ENCODE assay signal across 18 cellular contexts in genomic region chr3:88707837-88708236, GRCh38.
A peak's percentile ranks its signal among the peaks of the same experiment; 100 is the strongest.
DNase-seq lines count a peak whose midpoint lies in the region; ATAC-seq, FAIRE-seq and TF ChIP-seq lines count a peak whose summit lies in the region.
"Had no signal": no experiment of that assay in that cellular context is flagged by ENCODE, and none has a peak within 500 bp of the region (broad histone marks: within the 10 kb centered on the region; RNA-seq: fewer than 3 reads in every experiment).

No MANE protein-coding gene starts in this region.

- TF ChIP-seq POLR2A in body of pancreas (IDR thresholded peaks at IDR 0.05): no peak

- H3K27me3 Mint-ChIP-seq in activated T-helper 1 cell treated with anti-CD3 and anti-CD28 coated beads, Interleukin-12 subunit alpha, Interleukin-12 subunit beta, Interleukin-2, Interleukin-4 antibody, amounts not matched to agents 30 ng/mL and 10 ng/mL and 1 ng/mL, durations not matched to agents 14 hours and 24 hours and 36 hours (ENCODE audit: insufficient read depth): no peaks in the 10 kb centered on the region
- H3K27me3 Mint-ChIP-seq: CD4-positive, alpha-beta memory T cell had no signal

- peak; percentile 27 for ATAC-seq in body of pancreas
- ATAC-seq in foreskin keratinocyte: no peak
- no peak for ATAC-seq in GM18861 (IDR thresholded peaks at IDR 0.05; ENCODE audit: unreplicated experiment)

- H3K4me3 ChIP-seq in body of pancreas (no peak overlapping the region), bronchial epithelial cell (ENCODE audit: low read depth, low read length) (no peak overlapping the region)
- H3K4me3 ChIP-seq: GM23248 had no signal

- TF ChIP-seq CTCF in body of pancreas (IDR thresholded peaks at IDR 0.05): no peak
- no peak for TF ChIP-seq CTCF in bronchial epithelial cell (IDR thresholded peaks at IDR 0.05; ENCODE audit: insufficient read depth, low read length, severe bottlenecking)
- TF ChIP-seq CTCF in foreskin keratinocyte (conservative IDR thresholded peaks at IDR 0.05): no peak

- H3K9me3 ChIP-seq in body of pancreas: no peaks in the 10 kb centered on the region
- H3K9me3 ChIP-seq: Caco-2 had no signal

- 26 to 33% methylated on average over 1 of the region's 1 CpG for WGBS in body of pancreas, 2 donors

- H3K4me3 Mint-ChIP-seq in activated T-helper 1 cell treated with anti-CD3 and anti-CD28 coated beads, Interleukin-12 subunit alpha, Interleukin-12 subunit beta, Interleukin-2, Interleukin-4 antibody, amounts not matched to agents 30 ng/mL and 10 ng/mL and 1 ng/mL, durations not matched to agents 14 hours and 24 hours and 36 hours: no peak overlapping the region
- H3K4me3 Mint-ChIP-seq: CD4-positive, alpha-beta memory T cell had no signal

- intact Hi-C loops in body of pancreas (cut with DNase I): no loop called here
- intact Hi-C loops in activated T-helper 1 cell treated with anti-CD3 and anti-CD28 coated beads, Interleukin-12 subunit alpha, Interleukin-12 subunit beta, Interleukin-2, Interleukin-4 antibody, amounts not matched to agents 30 ng/mL and 10 ng/mL and 1 ng/mL, durations not matched to agents 14 hours and 24 hours and 36 hours (cut with micrococcal nuclease): no loop called here

- FAIRE-seq in bronchial epithelial cell (lab: Jason Lieb, UNC): peak; percentile 23
- FAIRE-seq: GM12891, GM18507, H1 had no signal

- H3K27ac Mint-ChIP-seq in activated T-helper 1 cell treated with anti-CD3 and anti-CD28 coated beads, Interleukin-12 subunit alpha, Interleukin-12 subunit beta, Interleukin-2, Interleukin-4 antibody, amounts not matched to agents 30 ng/mL and 10 ng/mL and 1 ng/mL, durations not matched to agents 14 hours and 24 hours and 36 hours: no peak overlapping the region
- H3K27ac Mint-ChIP-seq: CD4-positive, alpha-beta memory T cell had no signal

- H3K4me1 ChIP-seq in body of pancreas: no peaks in the 10 kb centered on the region
- H3K4me1 ChIP-seq in foreskin keratinocyte: no peaks in the 10 kb centered on the region
- H3K4me1 ChIP-seq: Caco-2 had no signal

- H3K9me3 Mint-ChIP-seq in activated T-helper 1 cell treated with anti-CD3 and anti-CD28 coated beads, Interleukin-12 subunit alpha, Interleukin-12 subunit beta, Interleukin-2, Interleukin-4 antibody, amounts not matched to agents 30 ng/mL and 10 ng/mL and 1 ng/mL, durations not matched to agents 14 hours and 24 hours and 36 hours: peaks cover 5% of the 10 kb centered on the region

- no peaks in the 10 kb centered on the region for H3K4me1 Mint-ChIP-seq in activated T-helper 1 cell treated with anti-CD3 and anti-CD28 coated beads, Interleukin-12 subunit alpha, Interleukin-12 subunit beta, Interleukin-2, Interleukin-4 antibody, amounts not matched to agents 30 ng/mL and 10 ng/mL and 1 ng/mL, durations not matched to agents 14 hours and 24 hours and 36 hours (ENCODE audit: low read depth)
- H3K4me1 Mint-ChIP-seq: CD4-positive, alpha-beta memory T cell had no signal

- no peaks in the 10 kb centered on the region for H3K27me3 ChIP-seq in body of pancreas
- no peaks in the 10 kb centered on the region for H3K27me3 ChIP-seq in bronchial epithelial cell (ENCODE audit: control insufficient read depth, insufficient read depth, low read length)
- H3K27me3 ChIP-seq in foreskin keratinocyte: no peaks in the 10 kb centered on the region

- no peaks in the 10 kb centered on the region for H3K36me3 Mint-ChIP-seq in activated T-helper 1 cell treated with anti-CD3 and anti-CD28 coated beads, Interleukin-12 subunit alpha, Interleukin-12 subunit beta, Interleukin-2, Interleukin-4 antibody, amounts not matched to agents 30 ng/mL and 10 ng/mL and 1 ng/mL, durations not matched to agents 14 hours and 24 hours and 36 hours (ENCODE audit: low read depth)
- H3K36me3 Mint-ChIP-seq: CD4-positive, alpha-beta memory T cell had no signal

- H3K27ac ChIP-seq in body of pancreas (no peak overlapping the region), foreskin keratinocyte (no peak overlapping the region)
- H3K27ac ChIP-seq: GM23248 had no signal

- H3K36me3 ChIP-seq in body of pancreas (replicated peaks in 1 of 2; ENCODE audit: insufficient read depth in 1 of 2, low read depth in 2 of 2): no peaks in the 10 kb centered on the region
- no peaks in the 10 kb centered on the region for H3K36me3 ChIP-seq in bronchial epithelial cell (ENCODE audit: control insufficient read depth, insufficient read depth, low read length)

- peak in 2 of 4 donors; percentile 5 to 38 for DNase-seq in body of pancreas
- DNase-seq in bronchial epithelial cell (ENCODE audit: low read depth): peak; percentile 59
- DNase-seq in foreskin keratinocyte: peak; percentile 20 to 52
- DNase-seq in ureter (ENCODE audit: low spot score): peak; percentile 43
- no peak for DNase-seq in activated T-helper 1 cell treated with anti-CD3 and anti-CD28 coated beads, Interleukin-12 subunit alpha, Interleukin-12 subunit beta, Interleukin-2, Interleukin-4 antibody, amounts not matched to agents 30 ng/mL and 10 ng/mL and 1 ng/mL, durations not matched to agents 14 hours and 24 hours and 36 hours (ENCODE audit: low spot score)
- DNase-seq: C1 segment of cervical spinal cord; Caco-2; CD4-positive, alpha-beta memory T cell; DMS53; DMS79 treated with DMSO at 0.1 percent for 48 hours; GF-D8; GM23248; H7; HCEC 1CT had no signal
